In the genomic region with DNA sequence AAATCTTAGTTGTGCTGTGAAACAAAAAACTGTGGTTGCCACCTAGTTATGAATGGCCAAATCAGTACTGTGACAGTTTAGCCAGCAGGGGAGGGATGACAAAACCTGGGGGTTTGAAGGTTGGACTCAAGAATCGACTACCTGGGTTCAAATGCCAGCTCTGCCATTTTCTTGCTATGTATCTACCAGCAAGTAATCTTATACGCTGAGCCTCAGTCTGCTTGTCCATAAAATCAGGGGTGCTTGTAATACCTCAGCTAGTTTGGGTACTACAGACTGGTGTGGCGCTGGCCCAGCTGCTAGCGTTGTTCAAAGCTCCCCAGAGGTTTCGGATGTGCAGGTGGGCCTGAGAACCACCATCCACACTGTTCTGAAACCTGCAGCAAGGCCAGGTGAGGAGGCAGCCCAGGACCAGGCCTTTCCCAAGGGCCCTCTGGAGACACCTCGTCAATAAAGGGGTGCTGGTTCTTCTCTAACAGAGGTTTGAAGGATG, we compare ENCODE assay signal across 16 cellular contexts. TPM values are rescaled to one million over a fixed set of nuclear protein-coding genes. Genes with fewer than 3 reads are reported as not detected.
DNase-seq lines count a peak whose midpoint lies in the region; ATAC-seq and TF ChIP-seq lines count a peak whose summit lies in the region.
"Had no signal": no experiment of that assay in that cellular context is flagged by ENCODE, and none has a peak within 500 bp of the region (broad histone marks: within the 10 kb centered on the region; RNA-seq: fewer than 3 reads in every experiment).

No MANE protein-coding gene starts in this region.

- H3K9me3 ChIP-seq in breast epithelium (no peaks in the 10 kb centered on the region), Karpas-422 (ENCODE audit: low read length) (no peaks in the 10 kb centered on the region), transverse colon (no peaks in the 10 kb centered on the region)
- H3K9me3 ChIP-seq in effector memory CD4-positive, alpha-beta T cell (ENCODE audit: control insufficient read depth, low read length), result no peaks in the 10 kb centered on the region
- H3K9me3 ChIP-seq: body of pancreas, lower lobe of right lung, sigmoid colon, SJSA1 had no signal

- ATAC-seq in HG02759 (IDR thresholded peaks at IDR 0.05; ENCODE audit: unreplicated experiment), result peak; percentile 18
- ATAC-seq in stimulated activated effector memory CD8-positive, alpha-beta T cell treated with anti-CD3 and anti-CD28 coated beads, Interleukin-12 subunit alpha, Interleukin-12 subunit beta, amount 100 ng/mL, for 72 hours, result no peak
- ATAC-seq: body of pancreas had no signal

- TF ChIP-seq EP300 in transverse colon (IDR thresholded peaks at IDR 0.05; ENCODE audit: low read depth), result no peak

- H3K27ac ChIP-seq in breast epithelium (peak overlapping the region in 1 of 2 donors; percentile 22), Karpas-422 (ENCODE audit: low read length) (peak overlapping the region; percentile 77), transverse colon (peak overlapping the region in 2 of 4 donors; percentile 22 to 60)
- H3K27ac ChIP-seq in effector memory CD4-positive, alpha-beta T cell (ENCODE audit: insufficient read depth, low read length, poor library complexity, severe bottlenecking), result no peak overlapping the region
- H3K27ac ChIP-seq: body of pancreas, foreskin keratinocyte, HL-60, lower lobe of right lung, sigmoid colon had no signal

- CTCF ChIA-PET in MCF 10A (lab: Yijun Ruan, JAX), result interaction anchor here (0.8 to 1.7 kb wide), 7 partner anchors 9 to 129 kb away, joined by 3 to 5 read pairs (median 3); no protein-coding TSS in a partner anchor

- no peaks in the 10 kb centered on the region for H3K9me2 ChIP-seq in Karpas-422 (replicated peaks; ENCODE audit: insufficient read depth, low read length)

- no peaks in the 10 kb centered on the region for H3K27me3 ChIP-seq in breast epithelium
- H3K27me3 ChIP-seq in Karpas-422 (ENCODE audit: low read length), result no peaks in the 10 kb centered on the region
- H3K27me3 ChIP-seq in transverse colon, result no peaks in the 10 kb centered on the region
- H3K27me3 ChIP-seq in effector memory CD4-positive, alpha-beta T cell (replicated peaks; ENCODE audit: control insufficient read depth, insufficient read depth, low read length, poor library complexity, severe bottlenecking), result no peaks in the 10 kb centered on the region
- H3K27me3 ChIP-seq: body of pancreas, foreskin keratinocyte, sigmoid colon, SJSA1 had no signal

- peaks cover 12% of the 10 kb centered on the region for H3K36me3 Mint-ChIP-seq in MCF 10A (ENCODE audit: insufficient read depth, unreplicated experiment)
- no peaks in the 10 kb centered on the region for H3K36me3 Mint-ChIP-seq in stimulated activated effector memory CD8-positive, alpha-beta T cell treated with anti-CD3 and anti-CD28 coated beads, Interleukin-12 subunit alpha, Interleukin-12 subunit beta, amount 100 ng/mL, for 72 hours

- H3K4me3 Mint-ChIP-seq in MCF 10A (ENCODE audit: unreplicated experiment), result no peak overlapping the region
- no peak overlapping the region for H3K4me3 Mint-ChIP-seq in stimulated activated effector memory CD8-positive, alpha-beta T cell treated with anti-CD3 and anti-CD28 coated beads, Interleukin-12 subunit alpha, Interleukin-12 subunit beta, amount 100 ng/mL, for 72 hours
- H3K4me3 Mint-ChIP-seq: activated CD4-positive, alpha-beta memory T cell treated with anti-CD3 and anti-CD28 coated beads, Interleukin-2, amount 10 ng/mL, durations not matched to agents 7 days and 5 days had no signal

- in situ Hi-C loops in transverse colon (cut with MboI; ENCODE audit: low pct_ligation_motif_present in 1 of 4, low pct_unique_long_range_greater_than_20kb in 1 of 4, low sequenced_read_pairs in 3 of 4), result no loop called here

- no peaks in the 10 kb centered on the region; the same call in 1 of the 2 replicates for H4K20me1 ChIP-seq in Karpas-422 (ENCODE audit: insufficient read depth, low read depth, low read length)

- H3K9me3 Mint-ChIP-seq in MCF 10A (ENCODE audit: unreplicated experiment), result no peaks in the 10 kb centered on the region
- H3K9me3 Mint-ChIP-seq in stimulated activated effector memory CD8-positive, alpha-beta T cell treated with anti-CD3 and anti-CD28 coated beads, Interleukin-12 subunit alpha, Interleukin-12 subunit beta, amount 100 ng/mL, for 72 hours, result no peaks in the 10 kb centered on the region
- H3K9me3 Mint-ChIP-seq: activated CD4-positive, alpha-beta memory T cell treated with anti-CD3 and anti-CD28 coated beads, Interleukin-2, amount 10 ng/mL, durations not matched to agents 7 days and 5 days had no signal

- WGBS in transverse colon (ENCODE audit: low coverage in 1 of 2), 2 donors, result 82% methylated on average over 6 of the region's 6 CpGs; no CpG with 5 or more reads in 1 of the 2 donors

- TF ChIP-seq CTCF in MCF 10A (IDR thresholded peaks at IDR 0.05; ENCODE audit: unreplicated experiment), result no peak
- no peak for TF ChIP-seq CTCF in breast epithelium (IDR thresholded peaks at IDR 0.05)
- TF ChIP-seq CTCF in transverse colon (IDR thresholded peaks at IDR 0.05), result no peak

- DNase-seq in MCF 10A (ENCODE audit: unreplicated experiment) (no peak), breast epithelium (ENCODE audit: low spot score in 2 of 2) (no peak), Karpas-422 (no peak), transverse colon (peak; percentile 65), A172 (ENCODE audit: low spot score) (no peak)
- DNase-seq in stimulated activated effector memory CD8-positive, alpha-beta T cell treated with anti-CD3 and anti-CD28 coated beads, Interleukin-12 subunit alpha, Interleukin-12 subunit beta, amount 100 ng/mL, for 72 hours (ENCODE audit: low spot score in 2 of 2), result no peak
- DNase-seq in effector memory CD4-positive, alpha-beta T cell, result no peak
- DNase-seq: activated CD4-positive, alpha-beta memory T cell treated with anti-CD3 and anti-CD28 coated beads, Interleukin-2, amount 10 ng/mL, durations not matched to agents 7 days and 5 days; body of pancreas; lower lobe of right lung; NCI-H2081; sigmoid colon had no signal

- no peak overlapping the region for H3K4me2 ChIP-seq in Karpas-422 (ENCODE audit: low read depth, low read length, poor library complexity, severe bottlenecking)

- TF ChIP-seq POLR2A in breast epithelium (IDR thresholded peaks at IDR 0.05) (no peak), transverse colon (IDR thresholded peaks at IDR 0.05) (no peak)

- peak overlapping the region; percentile 46 for H3K27ac Mint-ChIP-seq in MCF 10A (ENCODE audit: low read depth, unreplicated experiment)
- H3K27ac Mint-ChIP-seq in stimulated activated effector memory CD8-positive, alpha-beta T cell treated with anti-CD3 and anti-CD28 coated beads, Interleukin-12 subunit alpha, Interleukin-12 subunit beta, amount 100 ng/mL, for 72 hours, result no peak overlapping the region

- POLR2A ChIA-PET in MCF 10A (lab: Yijun Ruan, JAX), result interaction anchor here (1.0 to 1.5 kb wide), 5 partner anchors 10 to 19 kb away, joined by 3 to 6 read pairs (median 3); no protein-coding TSS in a partner anchor

- H3K4me1 Mint-ChIP-seq in MCF 10A (ENCODE audit: insufficient read depth, unreplicated experiment), result peaks cover 46% of the 10 kb centered on the region
- H3K4me1 Mint-ChIP-seq in stimulated activated effector memory CD8-positive, alpha-beta T cell treated with anti-CD3 and anti-CD28 coated beads, Interleukin-12 subunit alpha, Interleukin-12 subunit beta, amount 100 ng/mL, for 72 hours, result peaks cover 41% of the 10 kb centered on the region

- peaks cover 69% of the 10 kb centered on the region for H3K79me2 ChIP-seq in Karpas-422 (ENCODE audit: low read length)

- peaks cover 0 to 11% of the 10 kb centered on the region in 2 donors for H3K4me1 ChIP-seq in breast epithelium
- peaks cover 77% of the 10 kb centered on the region for H3K4me1 ChIP-seq in Karpas-422 (ENCODE audit: low read length)
- peaks cover 12 to 40% (median 22%) of the 10 kb centered on the region in 4 donors for H3K4me1 ChIP-seq in transverse colon
- H3K4me1 ChIP-seq in effector memory CD4-positive, alpha-beta T cell (ENCODE audit: control insufficient read depth, insufficient read depth, low read length, poor library complexity, severe bottlenecking), result peaks cover 13% of the 10 kb centered on the region
- H3K4me1 ChIP-seq: body of pancreas had no signal

- H3K27me3 Mint-ChIP-seq in MCF 10A (ENCODE audit: insufficient read depth, unreplicated experiment), result no peaks in the 10 kb centered on the region
- H3K27me3 Mint-ChIP-seq: activated CD4-positive, alpha-beta memory T cell treated with anti-CD3 and anti-CD28 coated beads, Interleukin-2, amount 10 ng/mL, durations not matched to agents 7 days and 5 days had no signal

- BruUV-seq in MCF 10A (replicated peaks; lab: Mats Ljungman, UMichigan), result no TSS peak

- H3K9ac ChIP-seq in Karpas-422 (ENCODE audit: low read length), result peak overlapping the region; percentile 53; the same call in 1 of the 2 replicates

- H3K4me3 ChIP-seq in breast epithelium (no peak overlapping the region), Karpas-422 (ENCODE audit: low read length) (no peak overlapping the region), transverse colon (no peak overlapping the region)
- H3K4me3 ChIP-seq in effector memory CD4-positive, alpha-beta T cell (ENCODE audit: insufficient read depth, low read depth, low read length, poor library complexity, severe bottlenecking), result no peak overlapping the region
- H3K4me3 ChIP-seq: body of pancreas, lower lobe of right lung, sigmoid colon, SJSA1 had no signal

- intact Hi-C loops in MCF 10A (cut with micrococcal nuclease), result no loop called here
- intact Hi-C loops in breast epithelium (cut with DNase I; ENCODE audit: low total_unique reads), result no loop called here
- intact Hi-C loops in transverse colon (cut with DNase I; ENCODE audit: low total_unique reads), result no loop called here

- no peaks in the 10 kb centered on the region for H3K36me3 ChIP-seq in breast epithelium
- no peaks in the 10 kb centered on the region for H3K36me3 ChIP-seq in Karpas-422 (ENCODE audit: insufficient read depth, low read length)
- no peaks in the 10 kb centered on the region for H3K36me3 ChIP-seq in transverse colon
- peaks cover 4% of the 10 kb centered on the region for H3K36me3 ChIP-seq in effector memory CD4-positive, alpha-beta T cell (ENCODE audit: control insufficient read depth, insufficient read depth, low read length)

- H2AFZ ChIP-seq in Karpas-422 (ENCODE audit: low read length), result no peak overlapping the region

RNA-seq across cellular contexts. Expression of a gene that starts 40.4 kb away (rescaled TPM):
- 9.9 and 10.1 TPM in 2 replicates for total RNA-seq in MCF 10A (2022)
- 10 to 100 TPM; 11.9 to 33.0 (median 24.3) TPM for total RNA-seq in breast epithelium
- 19.3 and 24.1 TPM in 2 replicates for total RNA-seq in Karpas-422 (2014; rRNA removed; shearing (Covaris generic); ENCODE audit: low replicate concordance)
- total RNA-seq in transverse colon, result 10 to 100 TPM in 2 of 4 donors, 1 to 10 TPM in 2; 8.4 to 15.4 (median 11.7) TPM
- 91.1 and 104 TPM in 2 replicates for total RNA-seq in A172 (2014; rRNA removed; shearing (Covaris generic))
